8 cellular contexts compared by ENCODE assay signal in genomic region chr12:56224102-56224701, GRCh38. TPM values are rescaled to one million over a fixed set of nuclear protein-coding genes. Genes with fewer than 3 reads are reported as not detected.
DNase-seq lines count a peak whose midpoint lies in the region; ATAC-seq, FAIRE-seq and TF ChIP-seq lines count a peak whose summit lies in the region.

NABP2 (plus strand) TSS chr12:56224342; CDS start chr12:56224857, 515 bp downstream.

- FAIRE-seq in GM12892 (lab: Jason Lieb, UNC): peak; percentile 96

- TF ChIP-seq CTCF in heart left ventricle (IDR thresholded peaks at IDR 0.05) (peak; percentile 66 to 98 (median 91)), upper lobe of left lung (IDR thresholded peaks at IDR 0.05) (peak; percentile 90 to 99 (median 97))

- DNase-seq in GM12892 (ENCODE audit: insufficient read length) (peak; percentile 100), NCI-H1436 (lab: John Stamatoyannopoulos, UW) (peak; percentile 97), amniotic epithelial cell (ENCODE audit: low read depth) (peak; percentile 96), heart left ventricle (peak; percentile 98 to 99 (median 99)), posterior cingulate gyrus (peak; percentile 95 to 100 (median 98)), upper lobe of left lung (peak; percentile 98)

- H3K27ac ChIP-seq in heart left ventricle (peak within 1 kb of the TSS; percentile 19 to 98 (median 92)), upper lobe of left lung (peak within 1 kb of the TSS; percentile 96 to 100 (median 96))

- intact Hi-C loops in T-helper 1 cell treated with Interleukin-12 subunit alpha and Interleukin-12 subunit beta and Interleukin-4 antibody, amounts not matched to agents 30 ng/mL and 1 ng/mL, for 36 hours (cut with micrococcal nuclease): loop anchor here (1.0 to 5.0 kb wide), 13 partner anchors 31 to 863 kb away; partner anchors contain the start of genes BAZ2A, COQ10A, NAB2 and ORMDL2
- intact Hi-C loops in heart left ventricle (cut with DNase I): loop anchor here in 8 of 10 donors (1.0 to 10.0 kb wide), 10 partner anchors 31 to 241 kb away; partner anchors contain the start of genes ANKRD52 (in 6 of the 8), ZC3H10 (in 4 of the 8), ESYT1 (in 1 of the 8) and SMARCC2 (in 1 of the 8)
- intact Hi-C loops in posterior cingulate gyrus (cut with DNase I): loop anchor here (2.0 to 5.0 kb wide), 2 partner anchors 33 to 35 kb away; partner anchors contain the start of genes ANKRD52 and SMARCC2

- TF ChIP-seq EP300 in upper lobe of left lung (IDR thresholded peaks at IDR 0.05): no peak

- H3K36me3 ChIP-seq in heart left ventricle (peaks cover 0 to 23% (median 12%) of the 10 kb centered on the region in 9 donors), upper lobe of left lung (peaks cover 0 to 13% (median 0%) of the 10 kb centered on the region in 4 donors)

- peak; percentile 56 for ATAC-seq in HG02840 (IDR thresholded peaks at IDR 0.05; ENCODE audit: low FRiP score, unreplicated experiment)
- peak; percentile 80 to 90 (median 85) for ATAC-seq in heart left ventricle
- peak; percentile 92 to 93 for ATAC-seq in upper lobe of left lung (ENCODE audit: low FRiP score in 2 of 2)

- 1 to 2% (median 1%) methylated on average over 15 to 41 of the region's 41 CpGs for WGBS in heart left ventricle, 4 donors
- WGBS in upper lobe of left lung, 2 donors: 0 to 1% methylated on average over 13 to 27 of the region's 41 CpGs

- H3K4me1 ChIP-seq in heart left ventricle (peaks cover 8 to 46% (median 37%) of the 10 kb centered on the region in 12 donors), upper lobe of left lung (peaks cover 37 to 51% (median 41%) of the 10 kb centered on the region in 4 donors)

- H3K9me3 ChIP-seq in heart left ventricle: no peaks in the 10 kb centered on the region
- H3K9me3 ChIP-seq in upper lobe of left lung: no peaks in the 10 kb centered on the region

- peak within 1 kb of the TSS; percentile 52 to 97 (median 66) for H3K4me3 ChIP-seq in heart left ventricle
- peak within 1 kb of the TSS; percentile 58 to 65 (median 60) for H3K4me3 ChIP-seq in upper lobe of left lung

- TF ChIP-seq POLR2A in GM12892 (IDR thresholded peaks at IDR 0.05; ENCODE audit: low read depth, low read length) (peak; percentile 47; the same call in 1 of the 2 replicates), heart left ventricle (IDR thresholded peaks at IDR 0.05) (peak in 1 of 2 donors; percentile 55), upper lobe of left lung (IDR thresholded peaks at IDR 0.05) (peak in 2 of 4 donors; percentile 18 to 46)

- H3K27me3 ChIP-seq in heart left ventricle (no peaks in the 10 kb centered on the region), upper lobe of left lung (no peaks in the 10 kb centered on the region)

RNA-seq across cellular contexts. Expression of gene NABP2, which starts in this region (rescaled TPM):
- 47.0 TPM for polyA plus RNA-seq in GM12892 (2012; ENCODE audit: missing spikeins)
- total RNA-seq in T-helper 1 cell treated with Interleukin-12 subunit alpha and Interleukin-12 subunit beta and Interleukin-4 antibody, amounts not matched to agents 30 ng/mL and 1 ng/mL, for 36 hours: 62.1 and 66.5 TPM in 2 replicates
- 10 to 100 TPM; 18.0 to 27.4 (median 20.7) TPM for total RNA-seq in heart left ventricle
- 10 to 100 TPM; 14.8 to 30.1 TPM for polyA plus RNA-seq in heart left ventricle
- total RNA-seq in upper lobe of left lung: 10 to 100 TPM in 4 of 6 donors, 1 to 10 TPM in 2; 4.2 to 23.1 (median 17.6) TPM

Comparison
In these comparisons a context has a peak if more than half of its experiments do, and no peak if none do; other contexts are left out.
1. Peak in every context shown above with its lines: DNase-seq, ATAC-seq, H3K4me3 ChIP-seq and H3K27ac ChIP-seq.